8 cellular contexts compared by ENCODE assay signal in the genomic region with DNA sequence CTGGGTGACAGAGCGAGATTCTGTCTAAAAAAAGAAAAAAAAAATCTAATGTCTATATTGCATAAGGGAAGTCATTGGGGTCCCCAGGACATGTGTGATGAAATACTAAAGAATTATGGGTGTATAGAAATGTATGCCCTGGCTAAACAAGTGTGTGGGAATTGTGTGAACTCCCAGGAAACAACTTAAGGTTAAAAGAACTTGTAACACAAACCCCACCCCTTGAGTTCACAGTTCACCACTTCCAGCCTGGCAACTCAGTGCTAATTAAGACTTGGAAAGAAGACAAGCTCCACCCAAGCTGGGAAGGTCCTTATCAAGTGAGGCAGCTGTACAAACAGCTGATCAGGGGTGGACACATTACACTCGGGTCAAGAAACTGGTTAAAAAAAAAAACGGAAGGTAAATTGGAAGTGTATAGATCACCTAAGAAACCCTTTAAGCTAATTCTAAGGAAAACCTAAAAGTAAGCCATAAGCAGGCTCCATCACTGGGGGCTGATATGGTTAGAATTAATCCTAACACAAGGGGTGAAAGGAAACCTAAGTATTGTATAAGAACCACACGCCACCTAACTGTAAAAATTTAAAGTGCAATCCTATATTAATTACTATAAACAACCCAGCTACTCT. TPM values are rescaled to one million over a fixed set of nuclear protein-coding genes. Genes with fewer than 3 reads are reported as not detected.
DNase-seq lines count a peak whose midpoint lies in the region; ATAC-seq and TF ChIP-seq lines count a peak whose summit lies in the region.

No MANE protein-coding gene starts in this region.

- DNase-seq in CD4-positive, alpha-beta T cell = no peak
- no peak for DNase-seq in SK-N-MC (ENCODE audit: low read depth, low spot score)
- peak; percentile 18 for DNase-seq in iris pigment epithelial cell (ENCODE audit: low read depth)
- DNase-seq in stimulated activated CD4-positive, alpha-beta T cell treated with anti-CD3 and anti-CD28 coated beads, Interleukin-2, amount 100 ng/mL, for 24 hours = no peak
- no peak for DNase-seq in stimulated activated CD4-positive, alpha-beta T cell treated with anti-CD3 and anti-CD28 coated beads, Interleukin-4, amount 100 ng/mL, for 24 hours
- no peak for DNase-seq in head of caudate nucleus

- no peaks in the 10 kb centered on the region for H3K36me3 ChIP-seq in SK-N-MC (ENCODE audit: insufficient read depth, low read length)

- H3K9me3 Mint-ChIP-seq in CD4-positive, alpha-beta T cell = no peaks in the 10 kb centered on the region

- TF ChIP-seq CTCF in CD4-positive, alpha-beta T cell (IDR thresholded peaks at IDR 0.05) = peak; percentile 47

- H3K9ac ChIP-seq in SK-N-MC (ENCODE audit: insufficient read length) = no peak overlapping the region

- TF ChIP-seq EP300 in Ishikawa (IDR thresholded peaks at IDR 0.05; ENCODE audit: borderline replicate concordance) = no peak

- peak overlapping the region; percentile 57 for H3K4me3 Mint-ChIP-seq in CD4-positive, alpha-beta T cell

- H3K27ac Mint-ChIP-seq in CD4-positive, alpha-beta T cell = peak overlapping the region; percentile 43

- no peak overlapping the region for H3K4me3 ChIP-seq in SK-N-MC

- H3K27me3 ChIP-seq in CD4-positive, alpha-beta T cell (ENCODE audit: control insufficient read depth, insufficient read depth, low read length) = no peaks in the 10 kb centered on the region

- CTCF ChIA-PET in CD4-positive, alpha-beta T cell (lab: Charles Lee) = interaction anchor here (0.7 to 2.9 kb wide), 12 partner anchors 8 to 163 kb away, joined by 3 to 28 read pairs (median 4); partner anchors contain the start of gene POLR1H

- H3K27ac ChIP-seq in CD4-positive, alpha-beta T cell (ENCODE audit: low read depth, low read length) = no peak overlapping the region
- peak overlapping the region; percentile 58 for H3K27ac ChIP-seq in SK-N-MC

- H3K36me3 Mint-ChIP-seq in CD4-positive, alpha-beta T cell (ENCODE audit: low read depth) = no peaks in the 10 kb centered on the region

- POLR2A ChIA-PET in CD4-positive, alpha-beta T cell (lab: Charles Lee) = interaction anchor here (1.0 to 7.8 kb wide), 5 partner anchors 9 to 119 kb away, joined by 4 to 141 read pairs (median 4); partner anchors contain the start of gene HLA-A

- intact Hi-C loops in CD4-positive, alpha-beta T cell (cut with DNase I, micrococcal nuclease) = loop anchor here (1.0 to 10.0 kb wide), 6 partner anchors 40 to 260 kb away; partner anchors contain the start of gene HLA-F (in 1 of the 2)
- intact Hi-C loops in head of caudate nucleus (cut with DNase I) = no loop called here

- no peaks in the 10 kb centered on the region for H3K9me3 ChIP-seq in CD4-positive, alpha-beta T cell (ENCODE audit: control insufficient read depth, low read length)
- H3K9me3 ChIP-seq in SK-N-MC (ENCODE audit: low read depth, low read length) = no peaks in the 10 kb centered on the region

- peak; percentile 28; the same call in 1 of the 2 replicates for TF ChIP-seq RAD21 in Ishikawa (IDR thresholded peaks at IDR 0.05; ENCODE audit: low read depth)

- no peak for ATAC-seq in CD4-positive, alpha-beta T cell (ENCODE audit: poor library complexity)
- no peak for ATAC-seq in HG02610 (IDR thresholded peaks at IDR 0.05; ENCODE audit: unreplicated experiment)

- H3K27me3 Mint-ChIP-seq in CD4-positive, alpha-beta T cell = peaks cover 11% of the 10 kb centered on the region

- peaks cover 42% of the 10 kb centered on the region for H3K4me1 Mint-ChIP-seq in CD4-positive, alpha-beta T cell (ENCODE audit: low read depth)

TF ChIP-seq in Ishikawa, 13 proteins besides CTCF, POLR2A, EP300 and RAD21:
- TF ChIP-seq MAX (IDR thresholded peaks at IDR 0.05) (no peak), TAF1 (IDR thresholded peaks at IDR 0.05; ENCODE audit: low read depth) (no peak), USF1 (IDR thresholded peaks at IDR 0.05) (no peak), NFIC (IDR thresholded peaks at IDR 0.05) (peak; percentile 75), CREB1 (IDR thresholded peaks at IDR 0.05; ENCODE audit: low read depth) (no peak), TCF12 (IDR thresholded peaks at IDR 0.05; ENCODE audit: low read depth) (peak; percentile 66; the same call in 1 of the 2 replicates), CEBPB (IDR thresholded peaks at IDR 0.05) (no peak), TEAD4 (IDR thresholded peaks at IDR 0.05) (no peak), REST (IDR thresholded peaks at IDR 0.05; ENCODE audit: low read depth) (no peak), YY1 (IDR thresholded peaks at IDR 0.05; ENCODE audit: low read depth) (no peak), EGR1 (IDR thresholded peaks at IDR 0.05) (no peak), FOXM1 (IDR thresholded peaks at IDR 0.05; ENCODE audit: borderline replicate concordance, low read depth) (no peak), ZBTB7A (IDR thresholded peaks at IDR 0.05; ENCODE audit: low read depth) (no peak)

RNA-seq across cellular contexts. Expression of gene HLA-A, which starts 25.2 kb away (rescaled TPM):
- 1,000 to 10,000 TPM; 1,767 to 1,801 TPM for total RNA-seq in CD4-positive, alpha-beta T cell
